In genomic region chr3:47347217-47347801, GRCh38 we compare ENCODE assay signal across 9 cellular contexts. TPM values are rescaled to one million over a fixed set of nuclear protein-coding genes. Genes with fewer than 3 reads are reported as not detected.
DNase-seq lines count a peak whose midpoint lies in the region; ATAC-seq and TF ChIP-seq lines count a peak whose summit lies in the region.
"Had no signal": no experiment of that assay in that cellular context is flagged by ENCODE, and none has a peak within 500 bp of the region (broad histone marks: within the 10 kb centered on the region; RNA-seq: fewer than 3 reads in every experiment).

No MANE protein-coding gene starts in this region.

- no peak for TF ChIP-seq CTCF in prostate gland (IDR thresholded peaks at IDR 0.05)

- TF ChIP-seq POLR2A in prostate gland (IDR thresholded peaks at IDR 0.05) = no peak

- 60% methylated on average over 4 of the region's 4 CpGs for WGBS in prostate gland

- no peaks in the 10 kb centered on the region for H3K27me3 ChIP-seq in prostate gland (replicated peaks; ENCODE audit: insufficient read depth)

- H3K9me3 ChIP-seq in prostate gland = no peaks in the 10 kb centered on the region

- peaks cover 4% of the 10 kb centered on the region for H3K27me3 Mint-ChIP-seq in dendritic cell treated with granulocyte-macrophage colony-stimulating factor and Interleukin-4, amounts not matched to agents 40 ng/mL and 50 ng/mL, for 4 days

- intact Hi-C loops in dendritic cell treated with granulocyte-macrophage colony-stimulating factor and Interleukin-4, amounts not matched to agents 40 ng/mL and 50 ng/mL, for 4 days (cut with micrococcal nuclease) = loop anchor here (2.0 kb wide), 1 partner anchor 33 kb away; the partner anchor contains the start of gene PTPN23
- intact Hi-C loops in prostate gland (cut with DNase I) = no loop called here

- no peak overlapping the region for H3K27ac Mint-ChIP-seq in dendritic cell treated with granulocyte-macrophage colony-stimulating factor and Interleukin-4, amounts not matched to agents 40 ng/mL and 50 ng/mL, for 4 days

- no peaks in the 10 kb centered on the region for H3K36me3 ChIP-seq in prostate gland

- peak; percentile 66 for ATAC-seq in HG03565 (IDR thresholded peaks at IDR 0.05; ENCODE audit: unreplicated experiment)
- no peak for ATAC-seq in GM21526 (IDR thresholded peaks at IDR 0.05; ENCODE audit: low FRiP score, unreplicated experiment)

- no peaks in the 10 kb centered on the region for H3K4me1 ChIP-seq in prostate gland (replicated peaks)
- H3K4me1 ChIP-seq: parathyroid adenoma had no signal

- no peak overlapping the region for H3K4me3 ChIP-seq in prostate gland

- peaks cover 38% of the 10 kb centered on the region for H3K36me3 Mint-ChIP-seq in dendritic cell treated with granulocyte-macrophage colony-stimulating factor and Interleukin-4, amounts not matched to agents 40 ng/mL and 50 ng/mL, for 4 days (ENCODE audit: low read depth)

- H3K27ac ChIP-seq in prostate gland = no peak overlapping the region
- H3K27ac ChIP-seq: parathyroid adenoma had no signal

- H3K4me1 Mint-ChIP-seq in dendritic cell treated with granulocyte-macrophage colony-stimulating factor and Interleukin-4, amounts not matched to agents 40 ng/mL and 50 ng/mL, for 4 days (ENCODE audit: low read depth) = peaks cover 39% of the 10 kb centered on the region

- DNase-seq in AG08395 (ENCODE audit: low spot score) (peak; percentile 88), GM19240 (ENCODE audit: insufficient read length, low spot score) (peak; percentile 75), prostate gland (ENCODE audit: low spot score) (no peak), HuH-7.5 (ENCODE audit: low spot score) (no peak), anterior cingulate cortex (lab: John Stamatoyannopoulos, UW) (no peak)

- H3K4me3 Mint-ChIP-seq in dendritic cell treated with granulocyte-macrophage colony-stimulating factor and Interleukin-4, amounts not matched to agents 40 ng/mL and 50 ng/mL, for 4 days = peak overlapping the region; percentile 11

- H3K9me3 Mint-ChIP-seq in dendritic cell treated with granulocyte-macrophage colony-stimulating factor and Interleukin-4, amounts not matched to agents 40 ng/mL and 50 ng/mL, for 4 days = no peaks in the 10 kb centered on the region

RNA-seq across cellular contexts. Expression of gene PTPN23, which starts 33.5 kb away (rescaled TPM):
- total RNA-seq in prostate gland = 10 to 100 TPM; 31.7 to 47.4 TPM

Comparison
In these comparisons a context has a peak if more than half of its experiments do, and no peak if none do; other contexts are left out.
1. DNase-seq: peak in AG08395 (single experiment) and GM19240 (single experiment); none in prostate gland (single experiment), HuH-7.5 (single experiment) and anterior cingulate cortex (0 of 58).